ENCODE assay signal across 13 cellular contexts in the genomic region with DNA sequence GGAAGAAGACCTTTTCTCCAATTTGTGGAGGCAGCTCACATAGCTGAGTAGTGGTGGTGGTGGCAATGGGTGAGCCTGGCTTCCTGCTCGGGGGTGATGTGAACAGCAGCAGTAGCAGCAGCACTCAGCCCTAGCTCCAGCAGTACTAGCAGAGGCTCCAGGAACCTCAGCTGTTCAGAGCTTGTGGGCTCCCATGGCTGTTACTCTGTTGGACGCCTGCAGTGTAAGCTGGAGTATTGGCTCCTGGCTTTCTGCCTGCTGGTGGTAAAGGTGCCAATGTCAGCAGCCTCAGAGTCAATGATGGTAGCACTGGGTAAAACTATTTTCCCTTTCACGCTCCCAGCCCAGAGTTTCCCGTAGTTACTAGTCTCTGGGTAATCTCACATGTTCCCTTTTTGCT. TPM values are rescaled to one million over a fixed set of nuclear protein-coding genes. Genes with fewer than 3 reads are reported as not detected.
A peak's percentile ranks its signal among the peaks of the same experiment; 100 is the strongest.
DNase-seq lines count a peak whose midpoint lies in the region; ATAC-seq, FAIRE-seq and TF ChIP-seq lines count a peak whose summit lies in the region.
"Had no signal": no experiment of that assay in that cellular context is flagged by ENCODE, and none has a peak within 500 bp of the region (broad histone marks: within the 10 kb centered on the region; RNA-seq: fewer than 3 reads in every experiment).

No MANE protein-coding gene starts in this region.

- H3K4me1 ChIP-seq in breast epithelium = no peaks in the 10 kb centered on the region

- H3K27me3 Mint-ChIP-seq in mesothelial cell of epicardium (ENCODE audit: low read depth) = no peaks in the 10 kb centered on the region
- H3K27me3 Mint-ChIP-seq: activated naive CD8-positive, alpha-beta T cell treated with anti-CD3 and anti-CD28 coated beads, Interleukin-2, amount 10 ng/mL, durations not matched to agents 7 days and 5 days had no signal

- no peak for TF ChIP-seq POLR2A in breast epithelium (IDR thresholded peaks at IDR 0.05)

- no peak overlapping the region for H3K27ac Mint-ChIP-seq in mesothelial cell of epicardium
- H3K27ac Mint-ChIP-seq: activated naive CD8-positive, alpha-beta T cell treated with anti-CD3 and anti-CD28 coated beads, Interleukin-2, amount 10 ng/mL, durations not matched to agents 7 days and 5 days had no signal

- no peak for TF ChIP-seq CTCF in LNCaP clone FGC (IDR thresholded peaks at IDR 0.05; ENCODE audit: control insufficient read depth, extremely low read depth, insufficient read depth)
- no peak for TF ChIP-seq CTCF in breast epithelium (IDR thresholded peaks at IDR 0.05)
- TF ChIP-seq CTCF in mesothelial cell of epicardium (IDR thresholded peaks at IDR 0.05; ENCODE audit: unreplicated experiment) = no peak
- no peak for TF ChIP-seq CTCF in D721Med (IDR thresholded peaks at IDR 0.05; ENCODE audit: insufficient read depth, missing control alignments)

- no peaks in the 10 kb centered on the region for H3K36me3 Mint-ChIP-seq in mesothelial cell of epicardium
- H3K36me3 Mint-ChIP-seq: immature natural killer cell had no signal

- H3K4me3 Mint-ChIP-seq in mesothelial cell of epicardium = no peak overlapping the region
- H3K4me3 Mint-ChIP-seq: activated naive CD8-positive, alpha-beta T cell treated with anti-CD3 and anti-CD28 coated beads, Interleukin-2, amount 10 ng/mL, durations not matched to agents 7 days and 5 days had no signal

- H3K9me3 ChIP-seq in breast epithelium = no peaks in the 10 kb centered on the region

- DNase-seq in Ammon's horn (ENCODE audit: low spot score) (peak; percentile 9), LNCaP clone FGC (ENCODE audit: low read depth) (peak; percentile 47), breast epithelium (ENCODE audit: low spot score in 2 of 2) (peak; percentile 50 to 60), midbrain (lab: John Stamatoyannopoulos, UW) (peak; percentile 28), mesothelial cell of epicardium (ENCODE audit: low spot score in 2 of 2, unreplicated experiment in 2 of 2) (no peak), D721Med (ENCODE audit: insufficient read length, low spot score) (no peak), sciatic nerve (ENCODE audit: low spot score) (no peak)
- DNase-seq: activated CD4-positive, alpha-beta T cell treated with anti-CD3 and anti-CD28 coated beads, Interleukin-2, amount 50 U/mL, for 1 hour; activated naive CD8-positive, alpha-beta T cell treated with anti-CD3 and anti-CD28 coated beads, Interleukin-2, amount 10 ng/mL, durations not matched to agents 7 days and 5 days; immature natural killer cell; NCI-H2107 had no signal

- peaks cover 23% of the 10 kb centered on the region for H3K4me1 Mint-ChIP-seq in mesothelial cell of epicardium

- intact Hi-C loops in breast epithelium (cut with DNase I; ENCODE audit: low total_unique reads) = no loop called here
- intact Hi-C loops in sciatic nerve (cut with DNase I) = no loop called here

- no peaks in the 10 kb centered on the region for H3K27me3 ChIP-seq in breast epithelium
- H3K27me3 ChIP-seq: BLaER1 treated with 17β-estradiol and CSF1 and Interleukin-3, amounts not matched to agents 10 nM and 100 nM had no signal

- H3K36me3 ChIP-seq in breast epithelium = no peaks in the 10 kb centered on the region

- H3K9me3 Mint-ChIP-seq in mesothelial cell of epicardium = no peaks in the 10 kb centered on the region
- H3K9me3 Mint-ChIP-seq: activated naive CD8-positive, alpha-beta T cell treated with anti-CD3 and anti-CD28 coated beads, Interleukin-2, amount 10 ng/mL, durations not matched to agents 7 days and 5 days; immature natural killer cell had no signal

- no peak overlapping the region for H3K4me3 ChIP-seq in LNCaP clone FGC (ENCODE audit: low read depth, low read length)
- no peak overlapping the region for H3K4me3 ChIP-seq in breast epithelium
- H3K4me3 ChIP-seq: BLaER1 treated with 17β-estradiol and CSF1 and Interleukin-3, amounts not matched to agents 10 nM and 100 nM had no signal

- no peak for ATAC-seq in sciatic nerve
- no peak for ATAC-seq in HG03469 (IDR thresholded peaks at IDR 0.05; ENCODE audit: unreplicated experiment)

- FAIRE-seq in D721Med (lab: Jason Lieb, UNC) = no peak

- no peak overlapping the region for H3K27ac ChIP-seq in breast epithelium
- H3K27ac ChIP-seq: BLaER1 treated with 17β-estradiol and CSF1 and Interleukin-3, amounts not matched to agents 10 nM and 100 nM had no signal

RNA-seq across cellular contexts. Expression of a gene that starts 3.1 kb away (rescaled TPM):
- total RNA-seq in breast epithelium (10 to 100 TPM; 29.6 to 45.6 (median 38.5) TPM), mesothelial cell of epicardium (50.5 to 51.5 TPM (median 50.7 TPM) in 3 replicates), sciatic nerve (44.0 TPM)

RNA-seq across cellular contexts. Expression of a gene that starts 46.4 kb away (rescaled TPM):
- total RNA-seq in breast epithelium (10 to 100 TPM; 19.8 to 38.6 (median 23.9) TPM), mesothelial cell of epicardium (32.7 to 36.5 TPM (median 34.6 TPM) in 3 replicates), sciatic nerve (37.8 TPM)

Comparison
In these comparisons a context has a peak if more than half of its experiments do, and no peak if none do; other contexts are left out.
1. DNase-seq: peak in Ammon's horn (single experiment), LNCaP clone FGC (single experiment), breast epithelium (2 of 2) and midbrain (single experiment); none in mesothelial cell of epicardium (0 of 2), D721Med (single experiment) and sciatic nerve (single experiment).